ENCODE assay signal across 17 cellular contexts in the genomic region with DNA sequence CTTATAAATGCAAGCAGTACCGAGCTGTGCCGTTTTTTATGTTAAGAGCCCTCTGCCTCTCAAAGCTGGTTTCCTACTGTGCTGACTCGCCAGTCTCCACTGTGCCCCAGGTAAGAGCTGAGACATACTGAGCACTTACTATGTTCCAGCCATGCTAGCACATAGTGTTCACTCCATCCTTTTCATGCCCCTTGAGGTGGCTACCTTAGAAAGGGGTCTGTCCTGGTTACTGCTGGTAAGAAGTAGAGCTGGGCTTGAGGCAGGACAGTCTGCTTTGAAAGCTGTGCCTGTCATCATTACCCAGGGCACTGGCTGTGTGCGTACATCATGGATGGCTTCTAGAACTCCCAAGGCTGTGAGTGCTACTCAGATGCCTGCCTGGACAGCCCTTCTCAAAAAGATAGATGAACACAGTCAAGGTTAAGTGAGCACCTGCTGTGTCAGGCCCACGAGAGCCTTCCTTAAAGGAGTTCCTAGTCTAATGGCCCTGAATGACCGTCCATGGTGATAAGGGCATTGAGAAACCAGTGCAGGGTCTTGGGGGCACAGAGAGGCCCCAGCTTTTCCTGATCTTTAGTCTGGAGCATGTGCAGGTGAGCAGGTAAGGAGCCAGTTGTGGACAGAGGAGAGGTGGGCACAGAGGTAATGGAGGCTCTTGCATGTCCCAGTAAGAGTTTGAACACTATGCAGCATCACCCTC. TPM values are rescaled to one million over a fixed set of nuclear protein-coding genes. Genes with fewer than 3 reads are reported as not detected.
DNase-seq lines count a peak whose midpoint lies in the region; ATAC-seq and TF ChIP-seq lines count a peak whose summit lies in the region.
"Had no signal": no experiment of that assay in that cellular context is flagged by ENCODE, and none has a peak within 500 bp of the region (broad histone marks: within the 10 kb centered on the region; RNA-seq: fewer than 3 reads in every experiment).

No MANE protein-coding gene starts in this region.

- H3K4me2 ChIP-seq in skeletal muscle satellite cell (ENCODE audit: low read length) (peak overlapping the region; percentile 99), neuronal stem cell (ENCODE audit: insufficient read depth, low read length, poor library complexity, severe bottlenecking) (no peak overlapping the region)

- H3K18ac ChIP-seq in neuronal stem cell (ENCODE audit: low read length) = no peak overlapping the region

- no peaks in the 10 kb centered on the region for H3K36me3 Mint-ChIP-seq in activated naive CD4-positive, alpha-beta T cell treated with anti-CD3 and anti-CD28 coated beads, Interleukin-2, amount 10 ng/mL, durations not matched to agents 7 days and 5 days
- H3K36me3 Mint-ChIP-seq: activated naive CD4-positive, alpha-beta T cell treated with anti-CD3 and anti-CD28 coated beads, Interleukin-2, amount 50 U/mL, for 24 hours had no signal

- no peak overlapping the region for H3K23ac ChIP-seq in neuronal stem cell (ENCODE audit: low read depth, low read length, poor library complexity)

- H4K91ac ChIP-seq in neuronal stem cell (ENCODE audit: low read depth, low read length, poor library complexity) = no peak overlapping the region

- peaks cover 9% of the 10 kb centered on the region for H3K4me1 Mint-ChIP-seq in activated naive CD4-positive, alpha-beta T cell treated with anti-CD3 and anti-CD28 coated beads, Interleukin-2, amount 10 ng/mL, durations not matched to agents 7 days and 5 days

- H3K9ac ChIP-seq in iPS-15b (ENCODE audit: low read depth, low read length) (no peak overlapping the region), skeletal muscle satellite cell (ENCODE audit: low read depth, low read length) (no peak overlapping the region), neuronal stem cell (ENCODE audit: low read depth, low read length, poor library complexity) (no peak overlapping the region)

- no CpG with 5 or more reads among the region's 6 CpGs for WGBS in neuronal stem cell (ENCODE audit: extremely low coverage in 2 of 2, insufficient read length in 2 of 2, insufficient replicate concordance in 1 of 2), 2 donors

- no peak overlapping the region for H3K4me3 Mint-ChIP-seq in activated naive CD4-positive, alpha-beta T cell treated with anti-CD3 and anti-CD28 coated beads, Interleukin-2, amount 10 ng/mL, durations not matched to agents 7 days and 5 days

- H3K4ac ChIP-seq in neuronal stem cell (ENCODE audit: low read length) = no peak overlapping the region

- no peak overlapping the region for H2BK120ac ChIP-seq in neuronal stem cell (ENCODE audit: low read depth, low read length)

- H3K14ac ChIP-seq in neuronal stem cell (ENCODE audit: low read length) = no peak overlapping the region

- H2AFZ ChIP-seq in neuronal stem cell (ENCODE audit: low read length) = no peak overlapping the region

- H2BK15ac ChIP-seq in neuronal stem cell (ENCODE audit: low read length) = no peak overlapping the region

- H2AK5ac ChIP-seq in neuronal stem cell (ENCODE audit: low read depth, low read length) = no peak overlapping the region

- no peak overlapping the region for H2BK12ac ChIP-seq in neuronal stem cell (ENCODE audit: low read length)

- H3K79me1 ChIP-seq in neuronal stem cell (ENCODE audit: low read depth, low read length) = no peaks in the 10 kb centered on the region

- no peak overlapping the region for H2BK5ac ChIP-seq in neuronal stem cell (ENCODE audit: low read length)

- no peak overlapping the region for H3K27ac Mint-ChIP-seq in activated naive CD4-positive, alpha-beta T cell treated with anti-CD3 and anti-CD28 coated beads, Interleukin-2, amount 10 ng/mL, durations not matched to agents 7 days and 5 days
- H3K27ac Mint-ChIP-seq: activated naive CD4-positive, alpha-beta T cell treated with anti-CD3 and anti-CD28 coated beads, Interleukin-2, amount 50 U/mL, for 24 hours; effector memory CD8-positive, alpha-beta T cell had no signal

- H3K36me3 ChIP-seq in iPS-15b (ENCODE audit: control insufficient read depth, insufficient read depth, low read length) (no peaks in the 10 kb centered on the region), skeletal muscle satellite cell (ENCODE audit: insufficient read depth, low read length) (no peaks in the 10 kb centered on the region), neuronal stem cell (replicated peaks in 1 of 2; ENCODE audit: control insufficient read depth in 2 of 2, insufficient read depth in 2 of 2, low read length in 2 of 2) (no peaks in the 10 kb centered on the region)
- H3K36me3 ChIP-seq: gastrocnemius medialis had no signal

- peaks cover 37% of the 10 kb centered on the region for H3K27me3 ChIP-seq in iPS-15b (ENCODE audit: control insufficient read depth, insufficient read depth, low read length)
- H3K27me3 ChIP-seq in skeletal muscle satellite cell (ENCODE audit: control insufficient read depth, insufficient read depth, low read length) = no peaks in the 10 kb centered on the region
- H3K27me3 ChIP-seq in neuronal stem cell (ENCODE audit: control insufficient read depth in 3 of 3, insufficient read depth in 3 of 3, low read depth in 1 of 3, low read length in 3 of 3) = peaks cover 3 to 40% (median 23%) of the 10 kb centered on the region in 3 experiments

- H4K8ac ChIP-seq in neuronal stem cell (ENCODE audit: low read depth, low read length) = no peak overlapping the region

- TF ChIP-seq CTCF in WI38 (IDR thresholded peaks at IDR 0.05; ENCODE audit: low read depth, low read length) = no peak

- H3K9me3 Mint-ChIP-seq in activated naive CD4-positive, alpha-beta T cell treated with anti-CD3 and anti-CD28 coated beads, Interleukin-2, amount 10 ng/mL, durations not matched to agents 7 days and 5 days = no peaks in the 10 kb centered on the region
- H3K9me3 Mint-ChIP-seq: activated naive CD4-positive, alpha-beta T cell treated with anti-CD3 and anti-CD28 coated beads, Interleukin-2, amount 50 U/mL, for 24 hours had no signal

- CTCF ChIA-PET in activated naive CD4-positive, alpha-beta T cell treated with anti-CD3 and anti-CD28 coated beads, Interleukin-2, amount 10 ng/mL, durations not matched to agents 7 days and 5 days (lab: Charles Lee) = no interaction called here

- H3K4me3 ChIP-seq in WI38 (ENCODE audit: low read depth, low read length) (peak overlapping the region; percentile 84), iPS-15b (ENCODE audit: low read depth, low read length) (peak overlapping the region; percentile 81), skeletal muscle satellite cell (ENCODE audit: low read length) (no peak overlapping the region), neuronal stem cell (ENCODE audit: low read length in 2 of 2) (no peak overlapping the region)

- ATAC-seq in SK-N-SH treated with all-trans-retinoic acid at 6 μM for 48 hours (no peak), GM18498 (IDR thresholded peaks at IDR 0.05; ENCODE audit: unreplicated experiment) (no peak)
- ATAC-seq: effector memory CD8-positive, alpha-beta T cell; gastrocnemius medialis had no signal

- H3K27me3 Mint-ChIP-seq in activated naive CD4-positive, alpha-beta T cell treated with anti-CD3 and anti-CD28 coated beads, Interleukin-2, amount 10 ng/mL, durations not matched to agents 7 days and 5 days = peaks cover 51% of the 10 kb centered on the region

- H3K4me1 ChIP-seq in iPS-15b (ENCODE audit: control insufficient read depth, insufficient read depth, low read length) (peaks cover 2% of the 10 kb centered on the region), skeletal muscle satellite cell (ENCODE audit: control insufficient read depth, insufficient read depth, low read length) (peaks cover 11% of the 10 kb centered on the region), neuronal stem cell (ENCODE audit: control insufficient read depth in 2 of 2, insufficient read depth in 1 of 2, low read depth in 1 of 2, low read length in 2 of 2) (no peaks in the 10 kb centered on the region)
- H3K4me1 ChIP-seq: gastrocnemius medialis had no signal

- H3K9me3 ChIP-seq in iPS-15b (ENCODE audit: control insufficient read depth, insufficient read depth, low read length) = no peaks in the 10 kb centered on the region
- no peaks in the 10 kb centered on the region for H3K9me3 ChIP-seq in skeletal muscle satellite cell (replicated peaks; ENCODE audit: low read length)
- no peaks in the 10 kb centered on the region for H3K9me3 ChIP-seq in neuronal stem cell (replicated peaks in 1 of 2; ENCODE audit: control insufficient read depth in 2 of 2, insufficient read depth in 1 of 2, low read depth in 1 of 2, low read length in 2 of 2)
- H3K9me3 ChIP-seq: gastrocnemius medialis had no signal

- DNase-seq in EH (ENCODE audit: low read depth) (peak; percentile 20), neuronal stem cell (ENCODE audit: low spot score) (no peak)
- no peak for DNase-seq in activated naive CD4-positive, alpha-beta T cell treated with anti-CD3 and anti-CD28 coated beads, Interleukin-2, amount 10 ng/mL, durations not matched to agents 7 days and 5 days
- DNase-seq: activated CD4-positive, CD25-positive, alpha-beta regulatory T cell treated with anti-CD3 and anti-CD28 coated beads, Interleukin-2, amount 50 U/mL, for 72 hours; effector memory CD8-positive, alpha-beta T cell; gastrocnemius medialis; GF-D8; NCI-H1694 treated with DMSO at 0.1 percent for 48 hours; NCI-H82; T-helper 2 cell had no signal

- no peak overlapping the region for H3K27ac ChIP-seq in neuronal stem cell (replicated peaks; ENCODE audit: low read length)
- H3K27ac ChIP-seq: gastrocnemius medialis had no signal

TF ChIP-seq in SK-N-SH treated with all-trans-retinoic acid at 6 μM for 48 hours, 23 proteins besides CTCF, POLR2A, EP300 and RAD21 (continues in another document):
- TF ChIP-seq ZNF70 (CRISPR knock-in tag; IDR thresholded peaks at IDR 0.05) = no peak
- TF ChIP-seq ZFP30 (CRISPR knock-in tag; IDR thresholded peaks at IDR 0.05) = no peak
- TF ChIP-seq ZFP3 (CRISPR knock-in tag; IDR thresholded peaks at IDR 0.05) = no peak
- TF ChIP-seq GLIS3 (CRISPR knock-in tag; IDR thresholded peaks at IDR 0.05) = no peak
- TF ChIP-seq BACH2 (CRISPR knock-in tag; IDR thresholded peaks at IDR 0.05; ENCODE audit: borderline replicate concordance) = no peak
- no peak for TF ChIP-seq SNAI2 (CRISPR knock-in tag; IDR thresholded peaks at IDR 0.05)
- no peak for TF ChIP-seq TOX (CRISPR knock-in tag; IDR thresholded peaks at IDR 0.05; ENCODE audit: borderline replicate concordance)
- TF ChIP-seq ESRRG (CRISPR knock-in tag; IDR thresholded peaks at IDR 0.05) = no peak
- no peak for TF ChIP-seq ZNF565 (CRISPR knock-in tag; conservative IDR thresholded peaks at IDR 0.05; ENCODE audit: low read depth)

RNA-seq across cellular contexts. Expression of a gene that starts 1.6 kb away (rescaled TPM):
- 1.3 and 1.7 TPM in 2 replicates for total RNA-seq in skeletal muscle satellite cell (2012; rRNA removed)
- 1.8 TPM for polyA plus RNA-seq in neuronal stem cell (2013, experiment 1 of 2)
- polyA plus RNA-seq in neuronal stem cell (2013, experiment 2 of 2) = 1.9 TPM

RNA-seq across cellular contexts. Expression of a gene that starts 33.6 kb away (rescaled TPM):
- total RNA-seq in skeletal muscle satellite cell (2012; rRNA removed) = 0.22 TPM in 1 of 2 replicates, not detected in the other
- polyA plus RNA-seq in neuronal stem cell (2013, experiment 1 of 2) = 4.2 TPM
- polyA plus RNA-seq in neuronal stem cell (2013, experiment 2 of 2) = 4.7 TPM
- total RNA-seq: bronchial epithelial cell, gastrocnemius medialis had no signal

Comparison
In these comparisons a context has a peak if more than half of its experiments do, and no peak if none do; other contexts are left out.
1. H3K4me3 ChIP-seq: peak in WI38 (single experiment) and iPS-15b (single experiment); none in skeletal muscle satellite cell (single experiment) and neuronal stem cell (0 of 2).